28 cellular contexts compared by ENCODE assay signal in genomic region chr2:9296559-9296958, GRCh38.
DNase-seq lines count a peak whose midpoint lies in the region; ATAC-seq, FAIRE-seq and TF ChIP-seq lines count a peak whose summit lies in the region.
"Had no signal": no experiment of that assay in that cellular context is flagged by ENCODE, and none has a peak within 500 bp of the region (broad histone marks: within the 10 kb centered on the region; RNA-seq: fewer than 3 reads in every experiment).

No MANE protein-coding gene starts in this region.

- H3K27me3 ChIP-seq in H9 (ENCODE audit: insufficient read depth, low read length) (no peaks in the 10 kb centered on the region), K562 (ENCODE audit: control insufficient read depth in 2 of 2, insufficient read depth in 2 of 2, low read length in 2 of 2) (peaks cover 8 to 43% of the 10 kb centered on the region in 2 experiments; a peak in 4 of 5 replicates), gastroesophageal sphincter (no peaks in the 10 kb centered on the region), rectal smooth muscle tissue (ENCODE audit: control insufficient read depth, insufficient read depth, low read length) (no peaks in the 10 kb centered on the region)
- H3K27me3 ChIP-seq: BLaER1 treated with 17β-estradiol and CSF1 and Interleukin-3, amounts not matched to agents 10 nM and 100 nM had no signal

- TF ChIP-seq RAD21 in K562 (CRISPR knock-in tag; conservative IDR thresholded peaks at IDR 0.05 in 1 of 2, IDR thresholded peaks at IDR 0.05 in 1 of 2) = no peak

- CTCF ChIA-PET in K562 (lab: Yijun Ruan, JAX; ENCODE audit: low intra/inter-chr PET ratio) = no interaction called here

- TF ChIP-seq CTCF in H9 (conservative IDR thresholded peaks at IDR 0.05) (no peak), K562 (IDR thresholded peaks at IDR 0.05 in 2 of 3, conservative IDR thresholded peaks at IDR 0.05 in 1 of 3; ENCODE audit: insufficient read depth in 2 of 3, low read depth in 1 of 3, low read length in 3 of 3) (no peak), gastroesophageal sphincter (IDR thresholded peaks at IDR 0.05) (no peak)

- in situ Hi-C loops in K562 (cut with MboI) = no loop called here

- H3K4me3 Mint-ChIP-seq in H9 = no peak overlapping the region
- H3K4me3 Mint-ChIP-seq: CD4-positive, alpha-beta T cell had no signal

- H3K9me1 ChIP-seq in K562 (ENCODE audit: control insufficient read depth, insufficient read depth, low read length) = no peaks in the 10 kb centered on the region

- H3K27me3 Mint-ChIP-seq in H9 (ENCODE audit: low read depth) = no peaks in the 10 kb centered on the region

- peak overlapping the region in 2 of 3 experiments; percentile 32 to 38; a peak in 3 of 7 replicates for H3K27ac Mint-ChIP-seq in H9
- H3K27ac Mint-ChIP-seq: CD4-positive, alpha-beta T cell had no signal

- WGBS in H9 (ENCODE audit: extremely low coverage, insufficient read length, low lambda C conversion rate) = no CpG with 5 or more reads among the region's 4 CpGs
- 5% methylated on average over 4 of the region's 4 CpGs for WGBS in K562 (ENCODE audit: insufficient coverage, low coverage, missing lambda C conversion rate)
- 88% methylated on average over 3 of the region's 4 CpGs; no CpG with 5 or more reads in 1 of the 2 donors for WGBS in gastroesophageal sphincter (ENCODE audit: low coverage in 1 of 2), 2 donors

- POLR2A ChIA-PET in K562 (lab: Yijun Ruan, JAX) = interaction anchor here (1.4 kb wide), 1 partner anchor 10 kb away, joined by 3 read pairs; no protein-coding TSS in a partner anchor

- H2BK5ac ChIP-seq in H9 (ENCODE audit: insufficient read length, low read length) = no peak overlapping the region

- no peak overlapping the region for H3K27ac ChIP-seq in H9 (ENCODE audit: insufficient read length, low read depth, low read length)
- H3K27ac ChIP-seq in K562 (ENCODE audit: extremely low read depth, low read depth, low read length) = no peak overlapping the region
- peak overlapping the region in 3 of 4 donors; percentile 70 to 73 (median 70) for H3K27ac ChIP-seq in gastroesophageal sphincter
- peak overlapping the region; percentile 77 for H3K27ac ChIP-seq in rectal smooth muscle tissue (ENCODE audit: low read depth, low read length)
- H3K27ac ChIP-seq: BLaER1 treated with 17β-estradiol and CSF1 and Interleukin-3, amounts not matched to agents 10 nM and 100 nM had no signal

- no peak overlapping the region for H3K23ac ChIP-seq in H9 (ENCODE audit: insufficient read length, low read depth, low read length)

- H3K56ac ChIP-seq in H9 (ENCODE audit: insufficient read length, low read depth, low read length) = no peak overlapping the region

- no peak overlapping the region for H4K5ac ChIP-seq in H9 (ENCODE audit: insufficient read length, low read depth, low read length)

- H3K9me3 ChIP-seq in H9 (ENCODE audit: control insufficient read depth, low read depth, low read length) (no peaks in the 10 kb centered on the region), K562 (replicated peaks; ENCODE audit: control insufficient read depth, insufficient read depth, low read depth, low read length) (no peaks in the 10 kb centered on the region), gastroesophageal sphincter (no peaks in the 10 kb centered on the region)
- H3K9me3 ChIP-seq: BLaER1 treated with 17β-estradiol and CSF1 and Interleukin-3, amounts not matched to agents 10 nM and 100 nM had no signal

- H4K91ac ChIP-seq in H9 (ENCODE audit: insufficient read length, low read depth, low read length) = no peak overlapping the region

- H3K9ac ChIP-seq in H9 (ENCODE audit: extremely low read depth, insufficient read length, low read length) (no peak overlapping the region), K562 (ENCODE audit: insufficient read depth in 1 of 2, low read depth in 2 of 2, low read length in 2 of 2) (no peak overlapping the region), rectal smooth muscle tissue (ENCODE audit: low read length) (no peak overlapping the region)
- H3K9ac ChIP-seq: BLaER1 treated with 17β-estradiol and CSF1 and Interleukin-3, amounts not matched to agents 10 nM and 100 nM had no signal

- H2AK5ac ChIP-seq in H9 (ENCODE audit: insufficient read length, low read length) = no peak overlapping the region

- no peak overlapping the region for H4K8ac ChIP-seq in H9 (replicated peaks; ENCODE audit: insufficient read length, low read depth, low read length)

- peaks cover 0 to 17% (median 0%) of the 10 kb centered on the region in 3 experiments; a peak in 4 of 7 replicates for H3K36me3 Mint-ChIP-seq in H9 (ENCODE audit: insufficient read depth in 1 of 3, low read depth in 3 of 3)

- H4K20me1 ChIP-seq in H9 (ENCODE audit: control insufficient read depth, insufficient read depth, insufficient read length) = no peaks in the 10 kb centered on the region
- H4K20me1 ChIP-seq in K562 (replicated peaks; ENCODE audit: control insufficient read depth, insufficient read depth, low read length) = peaks cover 4% of the 10 kb centered on the region; the same call in 1 of the 2 replicates

- ATAC-seq in K562 = no peak
- ATAC-seq in gastroesophageal sphincter = no peak
- no peak for ATAC-seq in HG03439 (IDR thresholded peaks at IDR 0.05; ENCODE audit: unreplicated experiment)
- no peak for ATAC-seq in GM21717 (IDR thresholded peaks at IDR 0.05; ENCODE audit: unreplicated experiment)
- no peak for ATAC-seq in HG03565 (IDR thresholded peaks at IDR 0.05; ENCODE audit: unreplicated experiment)
- ATAC-seq: GM12878, HCT116, Panc1 had no signal

- H3T11ph ChIP-seq in H9 (ENCODE audit: low read length) = no peak overlapping the region

- intact Hi-C loops in K562 (cut with micrococcal nuclease) = no loop called here

- H2BK12ac ChIP-seq in H9 (ENCODE audit: insufficient read length, low read depth, low read length) = no peak overlapping the region

- no peak overlapping the region for H3K4me2 ChIP-seq in H9 (ENCODE audit: insufficient read depth, insufficient read length, low read length)
- no peak overlapping the region for H3K4me2 ChIP-seq in K562 (ENCODE audit: insufficient read depth, low read length)

- H3K4ac ChIP-seq in H9 (ENCODE audit: low read depth, low read length) = no peak overlapping the region

- H2BK15ac ChIP-seq in H9 (ENCODE audit: low read depth, low read length) = no peak overlapping the region

- H3K9me3 Mint-ChIP-seq in H9 = no peaks in the 10 kb centered on the region
- H3K9me3 Mint-ChIP-seq: CD4-positive, alpha-beta T cell had no signal

- no peak overlapping the region for H3K4me3 ChIP-seq in K562
- no peak overlapping the region for H3K4me3 ChIP-seq in gastroesophageal sphincter
- peak overlapping the region; percentile 12 for H3K4me3 ChIP-seq in rectal smooth muscle tissue (ENCODE audit: low read length)
- H3K4me3 ChIP-seq: BLaER1 treated with 17β-estradiol and CSF1 and Interleukin-3, amounts not matched to agents 10 nM and 100 nM; GM12878 had no signal

- no TSS peak for BruUV-seq in K562 (replicated peaks; lab: Mats Ljungman, UMichigan)

- TF ChIP-seq EP300 in K562 (IDR thresholded peaks at IDR 0.05; ENCODE audit: low read length) (no peak), gastroesophageal sphincter (IDR thresholded peaks at IDR 0.05) (no peak)

- no peak overlapping the region for H2BK20ac ChIP-seq in H9 (ENCODE audit: low read depth, low read length, poor library complexity, severe bottlenecking)

- H3K4me1 Mint-ChIP-seq in H9 = peaks cover 17 to 20% of the 10 kb centered on the region in 2 experiments

- H3K23me2 ChIP-seq in H9 (ENCODE audit: insufficient read length, low read depth, low read length, poor library complexity, severe bottlenecking) = no peaks in the 10 kb centered on the region

- H3K79me1 ChIP-seq in H9 (ENCODE audit: insufficient read depth, low read depth, low read length, poor library complexity, severe bottlenecking) = no peaks in the 10 kb centered on the region

- H3K79me2 ChIP-seq in H9 (ENCODE audit: insufficient read depth, low read length) = no peaks in the 10 kb centered on the region
- no peaks in the 10 kb centered on the region for H3K79me2 ChIP-seq in K562 (ENCODE audit: control insufficient read depth, insufficient read depth, low read length)

- H3K14ac ChIP-seq in H9 (ENCODE audit: insufficient read depth, low read length) = no peak overlapping the region

- H2AFZ ChIP-seq in H9 (ENCODE audit: low read length) (no peak overlapping the region), K562 (ENCODE audit: low read depth, low read length) (no peak overlapping the region)

- TF ChIP-seq POLR2A in K562 (conservative IDR thresholded peaks at IDR 0.05) (no peak), gastroesophageal sphincter (IDR thresholded peaks at IDR 0.05) (no peak)

- H3K36me3 ChIP-seq in K562 (ENCODE audit: control insufficient read depth, insufficient read depth, low read length) (no peaks in the 10 kb centered on the region), gastroesophageal sphincter (no peaks in the 10 kb centered on the region), rectal smooth muscle tissue (ENCODE audit: control insufficient read depth, insufficient read depth, low read length) (no peaks in the 10 kb centered on the region)

- DNase-seq in H9 (no peak), K562 (ENCODE audit: extremely low read depth in 1 of 4, low spot score in 3 of 4) (no peak), NCI-H526 treated with DMSO at 0.1 percent for 48 hours (lab: John Stamatoyannopoulos, UW) (no peak)
- DNase-seq: AML-193; CD4-positive, alpha-beta T cell; COR-L47; KG1; MM.1S; NCI-H1417; NCI-H1694; NCI-H2029 treated with DMSO at 0.1 percent for 48 hours; NCI-H446 treated with DMSO at 0.1 percent for 48 hours; NCI-H526; SHP77 treated with DMSO at 0.1 percent for 48 hours; SW 1271 had no signal

- peaks cover 4% of the 10 kb centered on the region; the same call in 1 of the 2 replicates for H3K4me1 ChIP-seq in H9 (ENCODE audit: insufficient read depth, low read length)
- H3K4me1 ChIP-seq in K562 (replicated peaks in 1 of 2; ENCODE audit: control insufficient read depth in 2 of 2, insufficient read depth in 2 of 2, low read length in 2 of 2) = no peaks in the 10 kb centered on the region
- H3K4me1 ChIP-seq in gastroesophageal sphincter = peaks cover 4 to 72% (median 15%) of the 10 kb centered on the region in 3 donors
- H3K4me1 ChIP-seq in rectal smooth muscle tissue (ENCODE audit: control insufficient read depth, insufficient read depth, low read length) = peaks cover 49% of the 10 kb centered on the region

- H2BK120ac ChIP-seq in H9 (ENCODE audit: low read depth, low read length, poor library complexity, severe bottlenecking) = no peak overlapping the region

- no peak overlapping the region for H3K18ac ChIP-seq in H9 (ENCODE audit: insufficient read length, low read depth, low read length)

- no peak for FAIRE-seq in K562 (lab: Jason Lieb, UNC)
- FAIRE-seq: A204.1, G401.6, GM12878, H1, HTR-8/SVneo had no signal

TF ChIP-seq in K562, 482 proteins besides CTCF, POLR2A, EP300 and RAD21:
- TF ChIP-seq CREBBP (IDR thresholded peaks at IDR 0.05; ENCODE audit: low read depth, low read length) = no peak
- TF ChIP-seq SIRT6 (IDR thresholded peaks at IDR 0.05; ENCODE audit: low read depth, low read length) = no peak
- peak; percentile 74 for TF ChIP-seq ZFP36 (IDR thresholded peaks at IDR 0.05; ENCODE audit: low read depth, low read length, partially characterized antibody)

Comparison
In these comparisons a context has a peak if more than half of its experiments do, and no peak if none do; other contexts are left out.
1. H3K27ac ChIP-seq: peak in gastroesophageal sphincter (3 of 4) and rectal smooth muscle tissue (single experiment); none in H9 (single experiment) and K562 (single experiment).